In genomic region chr5:33468811-33469435, GRCh38 we compare ENCODE assay signal across 15 cellular contexts.
"Had no signal": no experiment of that assay in that cellular context is flagged by ENCODE, and none has a peak within 500 bp of the region (broad histone marks: within the 10 kb centered on the region; RNA-seq: fewer than 3 reads in every experiment).

No MANE protein-coding gene starts in this region.

- H3K9me3 ChIP-seq: gastrocnemius medialis, heart right ventricle had no signal

- H3K4me3 ChIP-seq: gastrocnemius medialis, heart right ventricle had no signal

- H3K9me3 Mint-ChIP-seq: activated T-helper 17 cell treated with anti-CD3 and anti-CD28 coated beads, Interleukin-2, amount 50 U/mL, for 72 hours had no signal

- H3K27ac Mint-ChIP-seq: activated naive CD4-positive, alpha-beta T cell treated with anti-CD3 and anti-CD28 coated beads for 36 hours; activated naive CD8-positive, alpha-beta T cell treated with anti-CD3 and anti-CD28 coated beads, Interleukin-2, amount 50 U/mL, for 24 hours; activated T-helper 17 cell treated with anti-CD3 and anti-CD28 coated beads, Interleukin-2, amount 50 U/mL, for 72 hours; dendritic cell treated with granulocyte-macrophage colony-stimulating factor and Interleukin-4, amounts not matched to agents 40 ng/mL and 50 ng/mL, for 4 days; memory B cell; naive thymus-derived CD8-positive, alpha-beta T cell; stimulated activated memory B cell treated with anti-CD40 and anti-IgM and Interleukin-4, amounts not matched to agents 10 μg/mL and 1 μg/mL and 100 μg/mL, for 72 hours; T-helper 2 cell treated with Interferon-gamma antibody and Interleukin-4, amounts not matched to agents 5 μg/mL and 100 μg/mL, for 36 hours had no signal

- H3K27ac ChIP-seq: gastrocnemius medialis, heart right ventricle had no signal

- ATAC-seq: activated naive CD8-positive, alpha-beta T cell treated with anti-CD3 and anti-CD28 coated beads, Interleukin-2, amount 50 U/mL, for 24 hours; activated T-helper 17 cell treated with anti-CD3 and anti-CD28 coated beads, Interleukin-2, amount 50 U/mL, for 72 hours; gastrocnemius medialis; heart right ventricle; left cardiac atrium; naive thymus-derived CD8-positive, alpha-beta T cell; stimulated activated memory B cell treated with anti-CD40 and anti-IgM and Interleukin-4, amounts not matched to agents 10 μg/mL and 1 μg/mL and 100 μg/mL, for 72 hours had no signal

- H3K27me3 ChIP-seq: gastrocnemius medialis, heart right ventricle had no signal

- H3K4me1 Mint-ChIP-seq: activated naive CD8-positive, alpha-beta T cell treated with anti-CD3 and anti-CD28 coated beads, Interleukin-2, amount 50 U/mL, for 24 hours; activated T-helper 17 cell treated with anti-CD3 and anti-CD28 coated beads, Interleukin-2, amount 50 U/mL, for 72 hours; memory B cell; naive thymus-derived CD8-positive, alpha-beta T cell; stimulated activated memory B cell treated with anti-CD40 and anti-IgM and Interleukin-4, amounts not matched to agents 10 μg/mL and 1 μg/mL and 100 μg/mL, for 72 hours had no signal

- H3K27me3 Mint-ChIP-seq: activated naive CD8-positive, alpha-beta T cell treated with anti-CD3 and anti-CD28 coated beads, Interleukin-2, amount 50 U/mL, for 24 hours; activated T-helper 17 cell treated with anti-CD3 and anti-CD28 coated beads, Interleukin-2, amount 50 U/mL, for 72 hours; dendritic cell treated with granulocyte-macrophage colony-stimulating factor and Interleukin-4, amounts not matched to agents 40 ng/mL and 50 ng/mL, for 4 days; memory B cell; naive thymus-derived CD8-positive, alpha-beta T cell; stimulated activated memory B cell treated with anti-CD40 and anti-IgM and Interleukin-4, amounts not matched to agents 10 μg/mL and 1 μg/mL and 100 μg/mL, for 72 hours had no signal

- DNase-seq: activated naive CD4-positive, alpha-beta T cell treated with anti-CD3 and anti-CD28 coated beads for 36 hours; activated naive CD8-positive, alpha-beta T cell treated with anti-CD3 and anti-CD28 coated beads, Interleukin-2, amount 50 U/mL, for 24 hours; activated T-cell treated with anti-CD3 and anti-CD28 coated beads for 4 hours; aorta; effector memory CD4-positive, alpha-beta T cell; gastrocnemius medialis; heart right ventricle; left cardiac atrium; naive thymus-derived CD8-positive, alpha-beta T cell; retina had no signal

- H3K4me3 Mint-ChIP-seq: activated naive CD4-positive, alpha-beta T cell treated with anti-CD3 and anti-CD28 coated beads for 36 hours; activated naive CD8-positive, alpha-beta T cell treated with anti-CD3 and anti-CD28 coated beads, Interleukin-2, amount 50 U/mL, for 24 hours; activated T-helper 17 cell treated with anti-CD3 and anti-CD28 coated beads, Interleukin-2, amount 50 U/mL, for 72 hours; dendritic cell treated with granulocyte-macrophage colony-stimulating factor and Interleukin-4, amounts not matched to agents 40 ng/mL and 50 ng/mL, for 4 days; memory B cell; naive thymus-derived CD8-positive, alpha-beta T cell; stimulated activated memory B cell treated with anti-CD40 and anti-IgM and Interleukin-4, amounts not matched to agents 10 μg/mL and 1 μg/mL and 100 μg/mL, for 72 hours; T-helper 2 cell treated with Interferon-gamma antibody and Interleukin-4, amounts not matched to agents 5 μg/mL and 100 μg/mL, for 36 hours had no signal

- H3K4me1 ChIP-seq: gastrocnemius medialis had no signal
